ENCODE assay signal across 23 cellular contexts in the genomic region with DNA sequence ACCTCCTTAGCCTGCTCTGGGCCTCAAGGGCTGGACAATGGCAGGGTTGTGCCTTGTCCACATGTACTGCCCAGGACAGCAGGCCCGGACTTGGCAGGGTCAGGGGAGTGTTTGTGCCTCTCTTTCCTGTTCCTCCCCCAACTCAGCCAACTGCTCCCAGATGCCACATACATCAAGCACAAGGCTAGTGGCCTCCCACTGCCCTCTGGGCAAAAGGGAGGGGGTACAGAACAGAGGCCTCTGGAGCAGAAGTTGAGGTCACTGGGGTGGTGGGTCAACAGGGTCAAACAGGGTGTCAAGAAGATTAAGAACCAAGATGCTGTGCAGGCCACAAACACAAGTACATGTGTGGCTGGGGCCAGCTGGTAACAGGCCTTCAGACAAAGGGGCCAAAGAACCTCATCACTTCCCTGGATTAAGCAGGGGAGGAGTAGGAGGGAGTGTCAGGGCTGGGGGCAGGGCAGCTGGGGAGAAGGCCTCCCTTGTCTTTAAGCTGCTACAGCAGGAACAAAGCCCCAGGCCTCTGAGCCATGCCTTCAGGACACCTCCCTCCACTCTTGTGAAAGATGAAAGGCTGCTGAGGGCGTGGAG. TPM values are rescaled to one million over a fixed set of nuclear protein-coding genes. Genes with fewer than 3 reads are reported as not detected.
A peak's percentile ranks its signal among the peaks of the same experiment; 100 is the strongest.
DNase-seq lines count a peak whose midpoint lies in the region; ATAC-seq and TF ChIP-seq lines count a peak whose summit lies in the region.
"Had no signal": no experiment of that assay in that cellular context is flagged by ENCODE, and none has a peak within 500 bp of the region (broad histone marks: within the 10 kb centered on the region; RNA-seq: fewer than 3 reads in every experiment).

No MANE protein-coding gene starts in this region.

- H3K9me3 ChIP-seq in WERI-Rb-1 (ENCODE audit: severe bottlenecking) = peaks cover 7% of the 10 kb centered on the region
- H3K9me3 ChIP-seq: breast epithelium, esophagus squamous epithelium, lower lobe of right lung, prostate gland, testis had no signal

- DNase-seq in activated CD4-positive, alpha-beta T cell treated with anti-CD3 and anti-CD28 coated beads, Interleukin-2, amount 10 ng/mL, durations not matched to agents 24 days and 14 days = no peak
- no peak for DNase-seq in activated CD4-positive, alpha-beta T cell treated with anti-CD3 and anti-CD28 coated beads for 1 hour
- DNase-seq in WERI-Rb-1 (peak; percentile 100), left kidney (ENCODE audit: low read depth, low spot score) (peak; percentile 42), HCEC 1CT (no peak), HT-29 (ENCODE audit: low spot score) (no peak), glomerular visceral epithelial cell (ENCODE audit: extremely low spot score) (no peak)
- DNase-seq in stimulated activated effector memory CD8-positive, alpha-beta T cell treated with anti-CD3 and anti-CD28 coated beads, Interleukin-12 subunit alpha, Interleukin-12 subunit beta, amount 100 ng/mL, for 72 hours (ENCODE audit: low spot score in 2 of 2) = no peak
- DNase-seq: 8988T; activated CD4-positive, CD25-positive, alpha-beta regulatory T cell; activated CD8-positive, alpha-beta memory T cell treated with anti-CD3 and anti-CD28 coated beads for 24 hours; DMS153; dorsolateral prefrontal cortex; esophagus squamous epithelium; lower lobe of right lung; NCI-H146; NCI-H2227 treated with DMSO at 0.1 percent for 48 hours; RPMI8226; testis had no signal

- H3K36me3 ChIP-seq in WERI-Rb-1 = no peaks in the 10 kb centered on the region
- H3K36me3 ChIP-seq: BLaER1 treated with 17β-estradiol and CSF1 and Interleukin-3, amounts not matched to agents 10 nM and 100 nM; breast epithelium; prostate gland had no signal

- no peak for ATAC-seq in stimulated activated effector memory CD8-positive, alpha-beta T cell treated with anti-CD3 and anti-CD28 coated beads, Interleukin-12 subunit alpha, Interleukin-12 subunit beta, amount 100 ng/mL, for 72 hours
- ATAC-seq: lower lobe of right lung had no signal

- no peaks in the 10 kb centered on the region for H3K27me3 Mint-ChIP-seq in activated CD4-positive, alpha-beta T cell treated with anti-CD3 and anti-CD28 coated beads, Interleukin-2, amount 10 ng/mL, durations not matched to agents 24 days and 14 days

- H3K36me3 Mint-ChIP-seq in activated CD4-positive, alpha-beta T cell treated with anti-CD3 and anti-CD28 coated beads, Interleukin-2, amount 10 ng/mL, durations not matched to agents 24 days and 14 days (ENCODE audit: low read depth) = peaks cover 60% of the 10 kb centered on the region
- H3K36me3 Mint-ChIP-seq in stimulated activated effector memory CD8-positive, alpha-beta T cell treated with anti-CD3 and anti-CD28 coated beads, Interleukin-12 subunit alpha, Interleukin-12 subunit beta, amount 100 ng/mL, for 72 hours = peaks cover 56% of the 10 kb centered on the region

- intact Hi-C loops in activated CD4-positive, alpha-beta T cell treated with anti-CD3 and anti-CD28 coated beads, Interleukin-2, amount 10 ng/mL, durations not matched to agents 24 days and 14 days (cut with micrococcal nuclease) = no loop called here

- H3K9me3 Mint-ChIP-seq in activated CD4-positive, alpha-beta T cell treated with anti-CD3 and anti-CD28 coated beads, Interleukin-2, amount 10 ng/mL, durations not matched to agents 24 days and 14 days = no peaks in the 10 kb centered on the region
- H3K9me3 Mint-ChIP-seq in stimulated activated effector memory CD8-positive, alpha-beta T cell treated with anti-CD3 and anti-CD28 coated beads, Interleukin-12 subunit alpha, Interleukin-12 subunit beta, amount 100 ng/mL, for 72 hours = no peaks in the 10 kb centered on the region

- peak overlapping the region; percentile 2 for H3K27ac Mint-ChIP-seq in activated CD4-positive, alpha-beta T cell treated with anti-CD3 and anti-CD28 coated beads, Interleukin-2, amount 10 ng/mL, durations not matched to agents 24 days and 14 days
- H3K27ac Mint-ChIP-seq in stimulated activated effector memory CD8-positive, alpha-beta T cell treated with anti-CD3 and anti-CD28 coated beads, Interleukin-12 subunit alpha, Interleukin-12 subunit beta, amount 100 ng/mL, for 72 hours = peak overlapping the region; percentile 37

- no peak for TF ChIP-seq CTCF in WERI-Rb-1 (IDR thresholded peaks at IDR 0.05; ENCODE audit: low read depth, low read length)

- no peak overlapping the region for H3K4me3 ChIP-seq in WERI-Rb-1 (ENCODE audit: low read depth, low read length)
- H3K4me3 ChIP-seq: BLaER1 treated with 17β-estradiol and CSF1 and Interleukin-3, amounts not matched to agents 10 nM and 100 nM; breast epithelium; dorsolateral prefrontal cortex; esophagus squamous epithelium; lower lobe of right lung; prostate gland; testis had no signal

- no peak overlapping the region for H3K4me3 Mint-ChIP-seq in activated CD4-positive, alpha-beta T cell treated with anti-CD3 and anti-CD28 coated beads, Interleukin-2, amount 10 ng/mL, durations not matched to agents 24 days and 14 days
- no peak overlapping the region for H3K4me3 Mint-ChIP-seq in stimulated activated effector memory CD8-positive, alpha-beta T cell treated with anti-CD3 and anti-CD28 coated beads, Interleukin-12 subunit alpha, Interleukin-12 subunit beta, amount 100 ng/mL, for 72 hours

- peaks cover 33% of the 10 kb centered on the region for H3K4me1 Mint-ChIP-seq in activated CD4-positive, alpha-beta T cell treated with anti-CD3 and anti-CD28 coated beads, Interleukin-2, amount 10 ng/mL, durations not matched to agents 24 days and 14 days
- H3K4me1 Mint-ChIP-seq in stimulated activated effector memory CD8-positive, alpha-beta T cell treated with anti-CD3 and anti-CD28 coated beads, Interleukin-12 subunit alpha, Interleukin-12 subunit beta, amount 100 ng/mL, for 72 hours = peaks cover 21% of the 10 kb centered on the region

- no peaks in the 10 kb centered on the region for H3K27me3 ChIP-seq in WERI-Rb-1 (ENCODE audit: insufficient read depth, low read depth, severe bottlenecking)
- H3K27me3 ChIP-seq: breast epithelium, esophagus squamous epithelium, testis had no signal

- peak overlapping the region; percentile 97 for H3K27ac ChIP-seq in WERI-Rb-1
- H3K27ac ChIP-seq: BLaER1 treated with 17β-estradiol and CSF1 and Interleukin-3, amounts not matched to agents 10 nM and 100 nM; breast epithelium; lower lobe of right lung; prostate gland; testis had no signal

RNA-seq across cellular contexts. Expression of gene KCNK5, which starts 36.0 kb away (rescaled TPM):
- 33.8 and 35.3 TPM in 2 replicates for total RNA-seq in activated CD4-positive, alpha-beta T cell treated with anti-CD3 and anti-CD28 coated beads, Interleukin-2, amount 10 ng/mL, durations not matched to agents 24 days and 14 days
- total RNA-seq in HT-29 (2014; rRNA removed; shearing (Covaris generic)) = 31.8 and 35.3 TPM in 2 replicates
- total RNA-seq: M059J had no signal

Comparison
In these comparisons a context has a peak if more than half of its experiments do, and no peak if none do; other contexts are left out.
1. DNase-seq: peak in WERI-Rb-1 (single experiment) and left kidney (single experiment); none in activated CD4-positive, alpha-beta T cell treated with anti-CD3 and anti-CD28 coated beads, Interleukin-2, amount 10 ng/mL, durations not matched to agents 24 days and 14 days (single experiment), activated CD4-positive, alpha-beta T cell treated with anti-CD3 and anti-CD28 coated beads for 1 hour (single experiment), stimulated activated effector memory CD8-positive, alpha-beta T cell treated with anti-CD3 and anti-CD28 coated beads, Interleukin-12 subunit alpha, Interleukin-12 subunit beta, amount 100 ng/mL, for 72 hours (0 of 2), HCEC 1CT (single experiment), HT-29 (single experiment) and glomerular visceral epithelial cell (single experiment).